13 cellular contexts compared by ENCODE assay signal in the genomic region with DNA sequence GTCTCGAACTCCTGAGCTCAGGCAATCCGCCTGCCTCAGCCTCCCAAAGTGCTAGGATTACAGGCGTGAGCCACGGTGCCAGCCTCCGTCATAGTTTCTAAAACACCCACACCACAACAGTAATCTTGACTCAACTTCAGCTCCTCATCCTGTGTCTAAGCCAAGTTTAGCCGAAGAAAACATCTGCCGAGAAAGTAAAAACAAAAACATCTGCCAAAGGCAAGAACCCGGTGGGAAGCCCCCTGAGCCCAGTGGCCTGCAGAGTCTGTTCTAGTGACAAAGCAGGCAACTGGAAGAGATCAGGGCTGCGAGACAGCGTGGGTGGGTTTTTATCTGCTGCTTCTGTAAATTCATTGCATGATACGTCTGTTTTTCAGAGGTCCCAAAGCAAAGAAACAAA. TPM values are rescaled to one million over a fixed set of nuclear protein-coding genes. Genes with fewer than 3 reads are reported as not detected.
DNase-seq lines count a peak whose midpoint lies in the region; ATAC-seq, FAIRE-seq and TF ChIP-seq lines count a peak whose summit lies in the region.
"Had no signal": no experiment of that assay in that cellular context is flagged by ENCODE, and none has a peak within 500 bp of the region (broad histone marks: within the 10 kb centered on the region; RNA-seq: fewer than 3 reads in every experiment).

No MANE protein-coding gene starts in this region.

- H3K36me3 ChIP-seq in A673 (ENCODE audit: insufficient read depth, low read length, poor library complexity, severe bottlenecking) = no peaks in the 10 kb centered on the region
- H3K36me3 ChIP-seq in fibroblast of lung (ENCODE audit: control insufficient read depth, insufficient read depth, low read length) = no peaks in the 10 kb centered on the region
- H3K36me3 ChIP-seq in neural progenitor cell = no peaks in the 10 kb centered on the region
- no peaks in the 10 kb centered on the region for H3K36me3 ChIP-seq in HepG2 (replicated peaks in 1 of 2; ENCODE audit: control insufficient read depth in 1 of 2, insufficient read depth in 2 of 2, low read length in 2 of 2)

- TF ChIP-seq CTCF in A673 (conservative IDR thresholded peaks at IDR 0.05; ENCODE audit: low read depth, low read length) (no peak), fibroblast of lung (conservative IDR thresholded peaks at IDR 0.05 in 1 of 2, IDR thresholded peaks at IDR 0.05 in 1 of 2; ENCODE audit: low read depth in 1 of 2, low read length in 2 of 2) (no peak), neural progenitor cell (IDR thresholded peaks at IDR 0.05) (no peak), HepG2 (CRISPR knock-in tag; IDR thresholded peaks at IDR 0.05) (no peak)

- H3K4me3 ChIP-seq in A673 (ENCODE audit: low read depth, low read length, poor library complexity, severe bottlenecking) (no peak overlapping the region), fibroblast of lung (replicated peaks in 1 of 4; ENCODE audit: control extremely low read depth in 1 of 4, insufficient read depth in 1 of 4, low read depth in 3 of 4, low read length in 4 of 4) (no peak overlapping the region), neural progenitor cell (no peak overlapping the region), HepG2 (replicated peaks in 1 of 3; ENCODE audit: insufficient read depth in 1 of 3, low read depth in 2 of 3, low read length in 3 of 3) (no peak overlapping the region)

- no TSS peak for BruUV-seq in A673 (replicated peaks; lab: Mats Ljungman, UMichigan)
- no TSS peak for BruUV-seq in HepG2 (replicated peaks; lab: Mats Ljungman, UMichigan)

- TF ChIP-seq EP300 in HepG2 (IDR thresholded peaks at IDR 0.05; ENCODE audit: low read depth in 2 of 2, low read length in 2 of 2) (no peak), HepG2 (CRISPR knock-in tag; IDR thresholded peaks at IDR 0.05; ENCODE audit: borderline replicate concordance) (no peak)

- H3K9ac ChIP-seq in fibroblast of lung (ENCODE audit: insufficient read depth, low read length) = no peak overlapping the region
- no peak overlapping the region for H3K9ac ChIP-seq in neural progenitor cell
- H3K9ac ChIP-seq in HepG2 (ENCODE audit: insufficient read depth, low read depth, low read length) = no peak overlapping the region

- H3K27me3 ChIP-seq in A673 (replicated peaks; ENCODE audit: insufficient read depth, low read depth, low read length, poor library complexity) = no peaks in the 10 kb centered on the region
- H3K27me3 ChIP-seq in fibroblast of lung (ENCODE audit: control insufficient read depth, insufficient read depth, low read length) = no peaks in the 10 kb centered on the region
- H3K27me3 ChIP-seq in neural progenitor cell = no peaks in the 10 kb centered on the region
- no peaks in the 10 kb centered on the region for H3K27me3 ChIP-seq in HepG2 (ENCODE audit: control insufficient read depth in 1 of 2, insufficient read depth in 2 of 2, low read length in 2 of 2)

- DNase-seq in A673 (ENCODE audit: low spot score) = peak; percentile 92
- DNase-seq in HCEC 1CT = peak; percentile 37
- peak; percentile 74 to 80 for DNase-seq in fibroblast of lung (ENCODE audit: low read depth in 2 of 2)
- DNase-seq in neural progenitor cell (ENCODE audit: low spot score) = no peak
- DNase-seq in occipital lobe (lab: John Stamatoyannopoulos, UW) = no peak
- DNase-seq in HepG2 (ENCODE audit: low spot score) = no peak
- DNase-seq: NCI-H187 treated with DMSO at 0.1 percent for 48 hours; stimulated activated CD4-positive, alpha-beta T cell treated with anti-CD3 and anti-CD28 coated beads, Interleukin-4, amount 100 ng/mL, for 24 hours; T-cell had no signal

- H4K20me1 ChIP-seq in fibroblast of lung (ENCODE audit: control insufficient read depth, extremely low read depth, insufficient read depth, low read length) (no peaks in the 10 kb centered on the region), neural progenitor cell (ENCODE audit: low read depth) (no peaks in the 10 kb centered on the region), HepG2 (ENCODE audit: insufficient read depth, low read length) (no peaks in the 10 kb centered on the region)

- no peaks in the 10 kb centered on the region for H3K9me3 Mint-ChIP-seq in neural progenitor cell
- H3K9me3 Mint-ChIP-seq: neural crest cell, T-cell had no signal

- no peak for TF ChIP-seq RAD21 in HepG2 (CRISPR knock-in tag; IDR thresholded peaks at IDR 0.05)

- POLR2A ChIA-PET in A673 (lab: Charles Lee; ENCODE audit: low non-redundant PET) (no interaction called here), HepG2 (lab: Yijun Ruan, JAX) (no interaction called here)

- ATAC-seq in HG02759 (IDR thresholded peaks at IDR 0.05; ENCODE audit: unreplicated experiment) (no peak), GM21360 (IDR thresholded peaks at IDR 0.05; ENCODE audit: unreplicated experiment) (no peak), HepG2 (no peak)
- ATAC-seq: T-cell had no signal

- peak overlapping the region; percentile 88 for H3K27ac ChIP-seq in A673 (ENCODE audit: low read depth, low read length, poor library complexity, severe bottlenecking)
- no peak overlapping the region for H3K27ac ChIP-seq in fibroblast of lung (ENCODE audit: insufficient read depth, low read length)
- H3K27ac ChIP-seq in neural progenitor cell = no peak overlapping the region
- H3K27ac ChIP-seq in HepG2 (ENCODE audit: extremely low read length, insufficient read depth, low read length) = no peak overlapping the region

- H3K4me1 ChIP-seq in A673 (ENCODE audit: insufficient read depth, low read length, poor library complexity, severe bottlenecking) (peaks cover 26% of the 10 kb centered on the region), fibroblast of lung (ENCODE audit: control insufficient read depth, extremely low read depth, insufficient read depth, low read length) (no peaks in the 10 kb centered on the region), neural progenitor cell (no peaks in the 10 kb centered on the region), HepG2 (ENCODE audit: insufficient read depth, low read length) (peaks cover 26% of the 10 kb centered on the region)

- H3K4me2 ChIP-seq in fibroblast of lung (ENCODE audit: extremely low read depth, insufficient read depth, low read length) (no peak overlapping the region), neural progenitor cell (no peak overlapping the region), HepG2 (ENCODE audit: low read depth, low read length) (no peak overlapping the region)

- no peaks in the 10 kb centered on the region for H3K9me3 ChIP-seq in A673 (ENCODE audit: low read depth, low read length, poor library complexity, severe bottlenecking)
- H3K9me3 ChIP-seq in fibroblast of lung (ENCODE audit: control insufficient read depth, insufficient read depth, low read depth, low read length) = no peaks in the 10 kb centered on the region
- no peaks in the 10 kb centered on the region for H3K9me3 ChIP-seq in neural progenitor cell (ENCODE audit: low read depth)
- no peaks in the 10 kb centered on the region for H3K9me3 ChIP-seq in HepG2 (ENCODE audit: low read length)

- no peaks in the 10 kb centered on the region for H3K36me3 Mint-ChIP-seq in neural progenitor cell

- peak overlapping the region; percentile 76 for H3K27ac Mint-ChIP-seq in neural progenitor cell
- H3K27ac Mint-ChIP-seq: T-cell had no signal

- TF ChIP-seq POLR2A in HepG2 (IDR thresholded peaks at IDR 0.05; ENCODE audit: insufficient read depth in 1 of 2, low read depth in 2 of 2, low read length in 2 of 2) = no peak

- H3K27me3 Mint-ChIP-seq in neural progenitor cell (ENCODE audit: insufficient read depth, low read depth) = peaks cover 5% of the 10 kb centered on the region
- H3K27me3 Mint-ChIP-seq: T-cell had no signal

- intact Hi-C loops in A673 (cut with micrococcal nuclease; ENCODE audit: unreplicated experiment) = no loop called here
- intact Hi-C loops in HepG2 (cut with micrococcal nuclease; ENCODE audit: unreplicated experiment) = no loop called here

- no peaks in the 10 kb centered on the region for H3F3A ChIP-seq in neural progenitor cell (ENCODE audit: low read depth)

- CTCF ChIA-PET in A673 (lab: Charles Lee) = no interaction called here
- CTCF ChIA-PET in HepG2 (lab: Yijun Ruan, JAX; ENCODE audit: low intra/inter-chr PET ratio, low total read pairs) = no interaction called here

- peaks cover 7% of the 10 kb centered on the region for H3K4me1 Mint-ChIP-seq in neural progenitor cell
- H3K4me1 Mint-ChIP-seq: T-cell had no signal

- no peak overlapping the region for H3K4me3 Mint-ChIP-seq in neural progenitor cell
- H3K4me3 Mint-ChIP-seq: neural crest cell, T-cell had no signal

- H3K79me2 ChIP-seq in fibroblast of lung (ENCODE audit: control insufficient read depth, insufficient read depth, low read length) (no peaks in the 10 kb centered on the region), neural progenitor cell (ENCODE audit: low read depth) (no peaks in the 10 kb centered on the region), HepG2 (ENCODE audit: insufficient read depth, low read length) (no peaks in the 10 kb centered on the region)

- WGBS in HepG2 (ENCODE audit: low lambda C conversion rate) = 90% methylated on average over 11 of the region's 11 CpGs

- in situ Hi-C loops in HepG2 (cut with HindIII; ENCODE audit: extremely low pct_ligation_motif_present, low pct_unique_long_range_greater_than_20kb) = no loop called here

- H2AFZ ChIP-seq in fibroblast of lung (ENCODE audit: low read length) = no peak overlapping the region
- no peak overlapping the region for H2AFZ ChIP-seq in neural progenitor cell (replicated peaks)
- H2AFZ ChIP-seq in HepG2 (ENCODE audit: low read length) = no peak overlapping the region

- no peak for FAIRE-seq in HepG2 (lab: Jason Lieb, UNC)
- FAIRE-seq: endothelial cell of umbilical vein had no signal

RNA-seq across cellular contexts. Expression of a gene that starts 26.6 kb away (rescaled TPM):
- total RNA-seq in A673 (2021) = 1,443 and 1,572 TPM in 2 replicates
- 177 TPM in 2 replicates for total RNA-seq in fibroblast of lung
- 477 and 551 TPM in 2 replicates for polyA plus RNA-seq in fibroblast of lung
- polyA plus RNA-seq in fibroblast of lung (2012) = 776 and 1,003 TPM in 2 replicates
- 188 and 274 TPM in 2 replicates for polyA minus RNA-seq in fibroblast of lung (ENCODE audit: low replicate concordance)
- total RNA-seq in neural progenitor cell (ENCODE audit: low replicate concordance) = 70.4 and 81.8 TPM in 2 replicates
- 7.2 TPM for total RNA-seq in occipital lobe
- total RNA-seq in HepG2 (2016; rRNA removed; fragmentation: Illumina TruSeq; extraction: Trizol) = 57.9 and 111 TPM in 2 replicates
- total RNA-seq in HepG2 (2016; cell fraction: cytosol; rRNA removed; fragmentation: Illumina TruSeq; extraction: Trizol; ENCODE audit: low read depth) = 64.5 and 76.9 TPM in 2 replicates
- 52.0 and 103 TPM in 2 replicates for total RNA-seq in HepG2 (2016; cell fraction: insoluble cytoplasmic fraction; rRNA removed; fragmentation: Illumina TruSeq; extraction: Trizol)
- 78.1 and 98.3 TPM in 2 replicates for total RNA-seq in HepG2 (2016; cell fraction: membrane; rRNA removed; fragmentation: Illumina TruSeq; extraction: Trizol)
- 96.6 and 113 TPM in 2 replicates for total RNA-seq in HepG2 (2016; cell fraction: nucleus; rRNA removed; fragmentation: Illumina TruSeq; extraction: Trizol)
- polyA plus RNA-seq in HepG2 (2011; rRNA removed) = 77.7 and 78.8 TPM in 2 replicates
- polyA plus RNA-seq in HepG2 (2011; cell fraction: cytosol; rRNA removed) = 125 and 154 TPM in 2 replicates
- polyA plus RNA-seq in HepG2 (2011; cell fraction: nucleus; rRNA removed) = 95.3 and 97.6 TPM in 2 replicates
- polyA plus RNA-seq in HepG2 (2012) = 165 and 308 TPM in 2 replicates
- polyA plus RNA-seq in HepG2 (2016; cell fraction: cytosol; fragmentation: Illumina TruSeq; extraction: Trizol; ENCODE audit: low read depth) = 210 and 248 TPM in 2 replicates
- 125 and 147 TPM in 2 replicates for polyA plus RNA-seq in HepG2 (2016; cell fraction: insoluble cytoplasmic fraction; fragmentation: Illumina TruSeq; extraction: Trizol; ENCODE audit: low read depth)
- polyA plus RNA-seq in HepG2 (2016; cell fraction: membrane; fragmentation: Illumina TruSeq; extraction: Trizol; ENCODE audit: low read depth) = 191 and 218 TPM in 2 replicates
- polyA plus RNA-seq in HepG2 (2016; cell fraction: nucleus; fragmentation: Illumina TruSeq; extraction: Trizol; ENCODE audit: insufficient read depth, low read depth) = 304 and 330 TPM in 2 replicates
- polyA minus RNA-seq in HepG2 (2011; rRNA and poly(A)+ RNA removed; ENCODE audit: low replicate concordance) = 27.9 and 30.5 TPM in 2 replicates
- 59.3 and 60.8 TPM in 2 replicates for polyA minus RNA-seq in HepG2 (2011; cell fraction: cytosol; rRNA and poly(A)+ RNA removed)
- polyA minus RNA-seq in HepG2 (2011; cell fraction: nucleus; rRNA and poly(A)+ RNA removed) = 32.6 TPM in 2 replicates

Comparison
In these comparisons a context has a peak if more than half of its experiments do, and no peak if none do; other contexts are left out.
1. DNase-seq: peak in A673 (single experiment), HCEC 1CT (single experiment) and fibroblast of lung (2 of 2); none in neural progenitor cell (single experiment), occipital lobe (single experiment) and HepG2 (single experiment).